In genomic region chr6:47309326-47310130, GRCh38 we compare ENCODE assay signal across 1 cellular context.
TF ChIP-seq lines count a peak whose summit lies in the region.

A gene with protein sequence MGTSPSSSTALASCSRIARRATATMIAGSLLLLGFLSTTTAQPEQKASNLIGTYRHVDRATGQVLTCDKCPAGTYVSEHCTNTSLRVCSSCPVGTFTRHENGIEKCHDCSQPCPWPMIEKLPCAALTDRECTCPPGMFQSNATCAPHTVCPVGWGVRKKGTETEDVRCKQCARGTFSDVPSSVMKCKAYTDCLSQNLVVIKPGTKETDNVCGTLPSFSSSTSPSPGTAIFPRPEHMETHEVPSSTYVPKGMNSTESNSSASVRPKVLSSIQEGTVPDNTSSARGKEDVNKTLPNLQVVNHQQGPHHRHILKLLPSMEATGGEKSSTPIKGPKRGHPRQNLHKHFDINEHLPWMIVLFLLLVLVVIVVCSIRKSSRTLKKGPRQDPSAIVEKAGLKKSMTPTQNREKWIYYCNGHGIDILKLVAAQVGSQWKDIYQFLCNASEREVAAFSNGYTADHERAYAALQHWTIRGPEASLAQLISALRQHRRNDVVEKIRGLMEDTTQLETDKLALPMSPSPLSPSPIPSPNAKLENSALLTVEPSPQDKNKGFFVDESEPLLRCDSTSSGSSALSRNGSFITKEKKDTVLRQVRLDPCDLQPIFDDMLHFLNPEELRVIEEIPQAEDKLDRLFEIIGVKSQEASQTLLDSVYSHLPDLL (minus strand): TSS chr6:47309905. CDS start chr6:47309511, 394 bp downstream.

TF ChIP-seq in K562, 482 proteins besides CTCF, POLR2A, EP300 and RAD21 (continued from another document and continues in another):
- TF ChIP-seq, protein P1, sequence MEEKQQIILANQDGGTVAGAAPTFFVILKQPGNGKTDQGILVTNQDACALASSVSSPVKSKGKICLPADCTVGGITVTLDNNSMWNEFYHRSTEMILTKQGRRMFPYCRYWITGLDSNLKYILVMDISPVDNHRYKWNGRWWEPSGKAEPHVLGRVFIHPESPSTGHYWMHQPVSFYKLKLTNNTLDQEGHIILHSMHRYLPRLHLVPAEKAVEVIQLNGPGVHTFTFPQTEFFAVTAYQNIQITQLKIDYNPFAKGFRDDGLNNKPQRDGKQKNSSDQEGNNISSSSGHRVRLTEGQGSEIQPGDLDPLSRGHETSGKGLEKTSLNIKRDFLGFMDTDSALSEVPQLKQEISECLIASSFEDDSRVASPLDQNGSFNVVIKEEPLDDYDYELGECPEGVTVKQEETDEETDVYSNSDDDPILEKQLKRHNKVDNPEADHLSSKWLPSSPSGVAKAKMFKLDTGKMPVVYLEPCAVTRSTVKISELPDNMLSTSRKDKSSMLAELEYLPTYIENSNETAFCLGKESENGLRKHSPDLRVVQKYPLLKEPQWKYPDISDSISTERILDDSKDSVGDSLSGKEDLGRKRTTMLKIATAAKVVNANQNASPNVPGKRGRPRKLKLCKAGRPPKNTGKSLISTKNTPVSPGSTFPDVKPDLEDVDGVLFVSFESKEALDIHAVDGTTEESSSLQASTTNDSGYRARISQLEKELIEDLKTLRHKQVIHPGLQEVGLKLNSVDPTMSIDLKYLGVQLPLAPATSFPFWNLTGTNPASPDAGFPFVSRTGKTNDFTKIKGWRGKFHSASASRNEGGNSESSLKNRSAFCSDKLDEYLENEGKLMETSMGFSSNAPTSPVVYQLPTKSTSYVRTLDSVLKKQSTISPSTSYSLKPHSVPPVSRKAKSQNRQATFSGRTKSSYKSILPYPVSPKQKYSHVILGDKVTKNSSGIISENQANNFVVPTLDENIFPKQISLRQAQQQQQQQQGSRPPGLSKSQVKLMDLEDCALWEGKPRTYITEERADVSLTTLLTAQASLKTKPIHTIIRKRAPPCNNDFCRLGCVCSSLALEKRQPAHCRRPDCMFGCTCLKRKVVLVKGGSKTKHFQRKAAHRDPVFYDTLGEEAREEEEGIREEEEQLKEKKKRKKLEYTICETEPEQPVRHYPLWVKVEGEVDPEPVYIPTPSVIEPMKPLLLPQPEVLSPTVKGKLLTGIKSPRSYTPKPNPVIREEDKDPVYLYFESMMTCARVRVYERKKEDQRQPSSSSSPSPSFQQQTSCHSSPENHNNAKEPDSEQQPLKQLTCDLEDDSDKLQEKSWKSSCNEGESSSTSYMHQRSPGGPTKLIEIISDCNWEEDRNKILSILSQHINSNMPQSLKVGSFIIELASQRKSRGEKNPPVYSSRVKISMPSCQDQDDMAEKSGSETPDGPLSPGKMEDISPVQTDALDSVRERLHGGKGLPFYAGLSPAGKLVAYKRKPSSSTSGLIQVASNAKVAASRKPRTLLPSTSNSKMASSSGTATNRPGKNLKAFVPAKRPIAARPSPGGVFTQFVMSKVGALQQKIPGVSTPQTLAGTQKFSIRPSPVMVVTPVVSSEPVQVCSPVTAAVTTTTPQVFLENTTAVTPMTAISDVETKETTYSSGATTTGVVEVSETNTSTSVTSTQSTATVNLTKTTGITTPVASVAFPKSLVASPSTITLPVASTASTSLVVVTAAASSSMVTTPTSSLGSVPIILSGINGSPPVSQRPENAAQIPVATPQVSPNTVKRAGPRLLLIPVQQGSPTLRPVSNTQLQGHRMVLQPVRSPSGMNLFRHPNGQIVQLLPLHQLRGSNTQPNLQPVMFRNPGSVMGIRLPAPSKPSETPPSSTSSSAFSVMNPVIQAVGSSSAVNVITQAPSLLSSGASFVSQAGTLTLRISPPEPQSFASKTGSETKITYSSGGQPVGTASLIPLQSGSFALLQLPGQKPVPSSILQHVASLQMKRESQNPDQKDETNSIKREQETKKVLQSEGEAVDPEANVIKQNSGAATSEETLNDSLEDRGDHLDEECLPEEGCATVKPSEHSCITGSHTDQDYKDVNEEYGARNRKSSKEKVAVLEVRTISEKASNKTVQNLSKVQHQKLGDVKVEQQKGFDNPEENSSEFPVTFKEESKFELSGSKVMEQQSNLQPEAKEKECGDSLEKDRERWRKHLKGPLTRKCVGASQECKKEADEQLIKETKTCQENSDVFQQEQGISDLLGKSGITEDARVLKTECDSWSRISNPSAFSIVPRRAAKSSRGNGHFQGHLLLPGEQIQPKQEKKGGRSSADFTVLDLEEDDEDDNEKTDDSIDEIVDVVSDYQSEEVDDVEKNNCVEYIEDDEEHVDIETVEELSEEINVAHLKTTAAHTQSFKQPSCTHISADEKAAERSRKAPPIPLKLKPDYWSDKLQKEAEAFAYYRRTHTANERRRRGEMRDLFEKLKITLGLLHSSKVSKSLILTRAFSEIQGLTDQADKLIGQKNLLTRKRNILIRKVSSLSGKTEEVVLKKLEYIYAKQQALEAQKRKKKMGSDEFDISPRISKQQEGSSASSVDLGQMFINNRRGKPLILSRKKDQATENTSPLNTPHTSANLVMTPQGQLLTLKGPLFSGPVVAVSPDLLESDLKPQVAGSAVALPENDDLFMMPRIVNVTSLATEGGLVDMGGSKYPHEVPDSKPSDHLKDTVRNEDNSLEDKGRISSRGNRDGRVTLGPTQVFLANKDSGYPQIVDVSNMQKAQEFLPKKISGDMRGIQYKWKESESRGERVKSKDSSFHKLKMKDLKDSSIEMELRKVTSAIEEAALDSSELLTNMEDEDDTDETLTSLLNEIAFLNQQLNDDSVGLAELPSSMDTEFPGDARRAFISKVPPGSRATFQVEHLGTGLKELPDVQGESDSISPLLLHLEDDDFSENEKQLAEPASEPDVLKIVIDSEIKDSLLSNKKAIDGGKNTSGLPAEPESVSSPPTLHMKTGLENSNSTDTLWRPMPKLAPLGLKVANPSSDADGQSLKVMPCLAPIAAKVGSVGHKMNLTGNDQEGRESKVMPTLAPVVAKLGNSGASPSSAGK (IDR thresholded peaks at IDR 0.05): peak; percentile 96
- TF ChIP-seq ATF1 (CRISPR knock-in tag; IDR thresholded peaks at IDR 0.05): no peak
- peak; percentile 95 for TF ChIP-seq ATF1 (tag; IDR thresholded peaks at IDR 0.05)
- TF ChIP-seq, protein P2, sequence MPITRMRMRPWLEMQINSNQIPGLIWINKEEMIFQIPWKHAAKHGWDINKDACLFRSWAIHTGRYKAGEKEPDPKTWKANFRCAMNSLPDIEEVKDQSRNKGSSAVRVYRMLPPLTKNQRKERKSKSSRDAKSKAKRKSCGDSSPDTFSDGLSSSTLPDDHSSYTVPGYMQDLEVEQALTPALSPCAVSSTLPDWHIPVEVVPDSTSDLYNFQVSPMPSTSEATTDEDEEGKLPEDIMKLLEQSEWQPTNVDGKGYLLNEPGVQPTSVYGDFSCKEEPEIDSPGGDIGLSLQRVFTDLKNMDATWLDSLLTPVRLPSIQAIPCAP (CRISPR knock-in tag; IDR thresholded peaks at IDR 0.05; ENCODE audit: borderline replicate concordance): 0 out of 2 replicates have a peak, but pooled peaks have one; percentile 54
- TF ChIP-seq ZFP36 (IDR thresholded peaks at IDR 0.05; ENCODE audit: low read depth, low read length, partially characterized antibody): no peak
- TF ChIP-seq ZNF197 (CRISPR knock-in tag; IDR thresholded peaks at IDR 0.05; ENCODE audit: low read depth): no peak
- TF ChIP-seq, protein P3, sequence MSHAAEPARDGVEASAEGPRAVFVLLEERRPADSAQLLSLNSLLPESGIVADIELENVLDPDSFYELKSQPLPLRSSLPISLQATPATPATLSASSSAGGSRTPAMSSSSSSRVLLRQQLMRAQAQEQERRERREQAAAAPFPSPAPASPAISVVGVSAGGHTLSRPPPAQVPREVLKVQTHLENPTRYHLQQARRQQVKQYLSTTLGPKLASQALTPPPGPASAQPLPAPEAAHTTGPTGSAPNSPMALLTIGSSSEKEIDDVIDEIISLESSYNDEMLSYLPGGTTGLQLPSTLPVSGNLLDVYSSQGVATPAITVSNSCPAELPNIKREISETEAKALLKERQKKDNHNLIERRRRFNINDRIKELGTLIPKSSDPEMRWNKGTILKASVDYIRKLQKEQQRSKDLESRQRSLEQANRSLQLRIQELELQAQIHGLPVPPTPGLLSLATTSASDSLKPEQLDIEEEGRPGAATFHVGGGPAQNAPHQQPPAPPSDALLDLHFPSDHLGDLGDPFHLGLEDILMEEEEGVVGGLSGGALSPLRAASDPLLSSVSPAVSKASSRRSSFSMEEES (CRISPR knock-in tag; IDR thresholded peaks at IDR 0.05): no peak; the same call in 1 of the 2 replicates
- TF ChIP-seq, protein P4, sequence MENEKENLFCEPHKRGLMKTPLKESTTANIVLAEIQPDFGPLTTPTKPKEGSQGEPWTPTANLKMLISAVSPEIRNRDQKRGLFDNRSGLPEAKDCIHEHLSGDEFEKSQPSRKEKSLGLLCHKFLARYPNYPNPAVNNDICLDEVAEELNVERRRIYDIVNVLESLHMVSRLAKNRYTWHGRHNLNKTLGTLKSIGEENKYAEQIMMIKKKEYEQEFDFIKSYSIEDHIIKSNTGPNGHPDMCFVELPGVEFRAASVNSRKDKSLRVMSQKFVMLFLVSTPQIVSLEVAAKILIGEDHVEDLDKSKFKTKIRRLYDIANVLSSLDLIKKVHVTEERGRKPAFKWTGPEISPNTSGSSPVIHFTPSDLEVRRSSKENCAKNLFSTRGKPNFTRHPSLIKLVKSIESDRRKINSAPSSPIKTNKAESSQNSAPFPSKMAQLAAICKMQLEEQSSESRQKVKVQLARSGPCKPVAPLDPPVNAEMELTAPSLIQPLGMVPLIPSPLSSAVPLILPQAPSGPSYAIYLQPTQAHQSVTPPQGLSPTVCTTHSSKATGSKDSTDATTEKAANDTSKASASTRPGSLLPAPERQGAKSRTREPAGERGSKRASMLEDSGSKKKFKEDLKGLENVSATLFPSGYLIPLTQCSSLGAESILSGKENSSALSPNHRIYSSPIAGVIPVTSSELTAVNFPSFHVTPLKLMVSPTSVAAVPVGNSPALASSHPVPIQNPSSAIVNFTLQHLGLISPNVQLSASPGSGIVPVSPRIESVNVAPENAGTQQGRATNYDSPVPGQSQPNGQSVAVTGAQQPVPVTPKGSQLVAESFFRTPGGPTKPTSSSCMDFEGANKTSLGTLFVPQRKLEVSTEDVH (IDR thresholded peaks at IDR 0.05; ENCODE audit: low read depth, partially characterized antibody): no peak
- no peak for TF ChIP-seq CSDE1 (IDR thresholded peaks at IDR 0.05)
- no peak for TF ChIP-seq TSC22D4 (tag; IDR thresholded peaks at IDR 0.05)
- no peak for TF ChIP-seq ZNF324 (CRISPR knock-in tag; IDR thresholded peaks at IDR 0.05)
- peak; percentile 95 for TF ChIP-seq NKRF (IDR thresholded peaks at IDR 0.05; ENCODE audit: borderline replicate concordance)
- peak; percentile 30; the same call in 1 of the 2 replicates for TF ChIP-seq ARID1B (IDR thresholded peaks at IDR 0.05)
- TF ChIP-seq MTA3 (IDR thresholded peaks at IDR 0.05; ENCODE audit: borderline replicate concordance): peak; percentile 73; the same call in 1 of the 2 replicates
- TF ChIP-seq TAF7 (tag; IDR thresholded peaks at IDR 0.05): 0 out of 2 replicates have a peak, but pooled peaks have one; percentile 14
- no peak for TF ChIP-seq KLF1 (tag; IDR thresholded peaks at IDR 0.05)
- peak; percentile 99 for TF ChIP-seq SMC3 (conservative IDR thresholded peaks at IDR 0.05; ENCODE audit: insufficient read depth, low read depth, low read length)
- 0 out of 2 replicates have a peak, but pooled peaks have one; percentile 12 for TF ChIP-seq PHB (CRISPR knock-in tag; IDR thresholded peaks at IDR 0.05)
- TF ChIP-seq SRF (CRISPR knock-in tag; IDR thresholded peaks at IDR 0.05): no peak
- TF ChIP-seq TAF1 (IDR thresholded peaks at IDR 0.05; ENCODE audit: control insufficient read depth, extremely low read depth, insufficient read depth, low read length, severe bottlenecking): peak; percentile 32
- no peak for TF ChIP-seq ZNF121 (CRISPR knock-in tag; conservative IDR thresholded peaks at IDR 0.05)
- peak; percentile 15 for TF ChIP-seq PRDM10 (IDR thresholded peaks at IDR 0.05; ENCODE audit: partially characterized antibody)
- TF ChIP-seq SAP30 (IDR thresholded peaks at IDR 0.05; ENCODE audit: borderline replicate concordance, insufficient read depth, low read depth, low read length, poor library complexity, severe bottlenecking): peak; percentile 86
- TF ChIP-seq HMGN3 (IDR thresholded peaks at IDR 0.05; ENCODE audit: borderline replicate concordance, extremely low read depth, insufficient read length, low read depth, low read length): peak; percentile 57
- TF ChIP-seq TRIM28 (IDR thresholded peaks at IDR 0.05): no peak
- no peak for TF ChIP-seq THRA (IDR thresholded peaks at IDR 0.05)
